ENCODE assay signal across 11 cellular contexts in the genomic region with DNA sequence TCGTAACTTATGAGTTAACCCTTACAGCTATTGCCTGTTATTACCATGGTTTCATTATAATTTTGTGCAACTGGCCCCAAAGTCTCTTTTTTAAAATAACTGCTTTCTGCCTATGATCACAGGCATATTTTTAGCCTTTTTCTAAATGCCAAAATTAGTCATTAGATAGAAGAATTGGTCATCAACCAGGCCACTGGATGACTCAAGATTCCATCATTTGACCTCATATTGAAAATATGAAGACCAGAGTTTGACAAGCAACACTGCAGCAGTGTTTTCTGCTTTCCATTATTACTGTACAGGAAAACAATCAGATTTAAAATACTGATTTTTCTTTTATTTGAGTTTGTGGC. TPM values are rescaled to one million over a fixed set of nuclear protein-coding genes. Genes with fewer than 3 reads are reported as not detected.
DNase-seq lines count a peak whose midpoint lies in the region; ATAC-seq, FAIRE-seq and TF ChIP-seq lines count a peak whose summit lies in the region.
"Had no signal": no experiment of that assay in that cellular context is flagged by ENCODE, and none has a peak within 500 bp of the region (broad histone marks: within the 10 kb centered on the region; RNA-seq: fewer than 3 reads in every experiment).

No MANE protein-coding gene starts in this region.

- peaks cover 3% of the 10 kb centered on the region for H3K27me3 Mint-ChIP-seq in Caco-2 (ENCODE audit: insufficient read depth, unreplicated experiment)
- H3K27me3 Mint-ChIP-seq: activated CD4-positive, alpha-beta memory T cell treated with anti-CD3 and anti-CD28 coated beads, Interleukin-2, amount 10 ng/mL, durations not matched to agents 7 days and 5 days; brain had no signal

- intact Hi-C loops in Caco-2 (cut with micrococcal nuclease; ENCODE audit: unreplicated experiment), result no loop called here

- H3K9me3 ChIP-seq in smooth muscle cell (replicated peaks; ENCODE audit: low read depth) (no peaks in the 10 kb centered on the region), Caco-2 (no peaks in the 10 kb centered on the region)

- H3K79me2 ChIP-seq in smooth muscle cell (ENCODE audit: low read depth), result no peaks in the 10 kb centered on the region

- H3K4me3 ChIP-seq in smooth muscle cell (no peak overlapping the region), Caco-2 (ENCODE audit: low read depth, low read length) (no peak overlapping the region)

- CTCF ChIA-PET in Caco-2 (lab: Charles Lee), result no interaction called here

- H3K27ac Mint-ChIP-seq in Caco-2 (ENCODE audit: unreplicated experiment), result no peak overlapping the region
- H3K27ac Mint-ChIP-seq: activated CD4-positive, alpha-beta memory T cell treated with anti-CD3 and anti-CD28 coated beads, Interleukin-2, amount 10 ng/mL, durations not matched to agents 7 days and 5 days; brain had no signal

- TF ChIP-seq CTCF in smooth muscle cell (IDR thresholded peaks at IDR 0.05; ENCODE audit: borderline replicate concordance, insufficient read depth, poor library complexity, severe bottlenecking) (no peak), Caco-2 (IDR thresholded peaks at IDR 0.05; ENCODE audit: insufficient read depth in 1 of 2, low read depth in 1 of 2, low read length in 1 of 2, severe bottlenecking in 1 of 2, unreplicated experiment in 1 of 2) (no peak)

- H4K20me1 ChIP-seq in smooth muscle cell (ENCODE audit: low read depth), result no peaks in the 10 kb centered on the region

- peak overlapping the region; percentile 67 for H3K9ac ChIP-seq in smooth muscle cell (ENCODE audit: low read depth)

- no TSS peak for BruUV-seq in Caco-2 (replicated peaks; lab: Mats Ljungman, UMichigan)

- H3K4me3 Mint-ChIP-seq in Caco-2 (ENCODE audit: unreplicated experiment), result no peak overlapping the region
- H3K4me3 Mint-ChIP-seq: activated CD4-positive, alpha-beta memory T cell treated with anti-CD3 and anti-CD28 coated beads, Interleukin-2, amount 10 ng/mL, durations not matched to agents 7 days and 5 days; brain had no signal

- DNase-seq in HTR-8/SVneo (ENCODE audit: insufficient read length, low spot score) (peak; percentile 40), dermis blood vessel endothelial cell (peak; percentile 43), smooth muscle cell (lab: John Stamatoyannopoulos, UW; ENCODE audit: unreplicated experiment) (no peak), Caco-2 (no peak), NCI-H146 treated with DMSO at 0.1 percent for 48 hours (lab: John Stamatoyannopoulos, UW; ENCODE audit: unreplicated experiment) (no peak), OCI-M1 (lab: John Stamatoyannopoulos, UW) (no peak)
- DNase-seq: activated CD4-positive, alpha-beta memory T cell treated with anti-CD3 and anti-CD28 coated beads, Interleukin-2, amount 10 ng/mL, durations not matched to agents 7 days and 5 days; NCI-H1930 had no signal

- peak overlapping the region; percentile 62 for H3K4me2 ChIP-seq in smooth muscle cell

- FAIRE-seq in HTR-8/SVneo (lab: Jason Lieb, UNC), result no peak

- no peaks in the 10 kb centered on the region for H3K27me3 ChIP-seq in smooth muscle cell (ENCODE audit: low read depth)
- no peaks in the 10 kb centered on the region for H3K27me3 ChIP-seq in Caco-2 (replicated peaks; ENCODE audit: control insufficient read depth, insufficient read depth, low read length)

- H3K4me1 ChIP-seq in smooth muscle cell (ENCODE audit: low read depth), result peaks cover 8% of the 10 kb centered on the region
- H3K4me1 ChIP-seq in Caco-2, result no peaks in the 10 kb centered on the region

- H3K36me3 Mint-ChIP-seq in Caco-2 (ENCODE audit: insufficient read depth, unreplicated experiment), result no peaks in the 10 kb centered on the region
- H3K36me3 Mint-ChIP-seq: brain had no signal

- ATAC-seq in GM18867 (IDR thresholded peaks at IDR 0.05; ENCODE audit: unreplicated experiment) (peak; percentile 64), GM19035 (IDR thresholded peaks at IDR 0.05; ENCODE audit: unreplicated experiment) (no peak)

- no peaks in the 10 kb centered on the region for H3F3A ChIP-seq in smooth muscle cell (ENCODE audit: low read depth)

- no peaks in the 10 kb centered on the region for H3K9me3 Mint-ChIP-seq in Caco-2 (ENCODE audit: unreplicated experiment)
- H3K9me3 Mint-ChIP-seq: brain had no signal

- no peaks in the 10 kb centered on the region for H3K4me1 Mint-ChIP-seq in Caco-2 (ENCODE audit: low read depth, unreplicated experiment)
- H3K4me1 Mint-ChIP-seq: brain had no signal

- peak overlapping the region; percentile 93 for H3K27ac ChIP-seq in smooth muscle cell (ENCODE audit: low read depth)

- H3K36me3 ChIP-seq in smooth muscle cell (ENCODE audit: low read depth), result no peaks in the 10 kb centered on the region
- H3K36me3 ChIP-seq in Caco-2 (ENCODE audit: control insufficient read depth, insufficient read depth, low read length), result no peaks in the 10 kb centered on the region

- POLR2A ChIA-PET in Caco-2 (lab: Charles Lee), result no interaction called here

- no peak overlapping the region for H2AFZ ChIP-seq in smooth muscle cell (ENCODE audit: low read depth)

- WGBS in smooth muscle cell (ENCODE audit: low lambda C conversion rate), result 88% methylated on average over 1 of the region's 1 CpG

RNA-seq across cellular contexts. Expression of a gene that starts 54.7 kb away (rescaled TPM):
- 0.17 and 1.2 TPM in 2 replicates for total RNA-seq in dermis blood vessel endothelial cell
- total RNA-seq in smooth muscle cell, result 0.04 and 0.09 TPM in 2 replicates
- not detected in 2 replicates for polyA plus RNA-seq in smooth muscle cell
- 0.39 and 0.72 TPM in 2 replicates for total RNA-seq in Caco-2 (2022)
- total RNA-seq: activated CD4-positive, alpha-beta memory T cell treated with anti-CD3 and anti-CD28 coated beads, Interleukin-2, amount 10 ng/mL, durations not matched to agents 7 days and 5 days had no signal

Comparison
In these comparisons a context has a peak if more than half of its experiments do, and no peak if none do; other contexts are left out.
1. DNase-seq: peak in HTR-8/SVneo (single experiment) and dermis blood vessel endothelial cell (single experiment); none in smooth muscle cell (single experiment), Caco-2 (0 of 2), NCI-H146 treated with DMSO at 0.1 percent for 48 hours (single experiment) and OCI-M1 (single experiment).